23 cellular contexts compared by ENCODE assay signal in the genomic region with DNA sequence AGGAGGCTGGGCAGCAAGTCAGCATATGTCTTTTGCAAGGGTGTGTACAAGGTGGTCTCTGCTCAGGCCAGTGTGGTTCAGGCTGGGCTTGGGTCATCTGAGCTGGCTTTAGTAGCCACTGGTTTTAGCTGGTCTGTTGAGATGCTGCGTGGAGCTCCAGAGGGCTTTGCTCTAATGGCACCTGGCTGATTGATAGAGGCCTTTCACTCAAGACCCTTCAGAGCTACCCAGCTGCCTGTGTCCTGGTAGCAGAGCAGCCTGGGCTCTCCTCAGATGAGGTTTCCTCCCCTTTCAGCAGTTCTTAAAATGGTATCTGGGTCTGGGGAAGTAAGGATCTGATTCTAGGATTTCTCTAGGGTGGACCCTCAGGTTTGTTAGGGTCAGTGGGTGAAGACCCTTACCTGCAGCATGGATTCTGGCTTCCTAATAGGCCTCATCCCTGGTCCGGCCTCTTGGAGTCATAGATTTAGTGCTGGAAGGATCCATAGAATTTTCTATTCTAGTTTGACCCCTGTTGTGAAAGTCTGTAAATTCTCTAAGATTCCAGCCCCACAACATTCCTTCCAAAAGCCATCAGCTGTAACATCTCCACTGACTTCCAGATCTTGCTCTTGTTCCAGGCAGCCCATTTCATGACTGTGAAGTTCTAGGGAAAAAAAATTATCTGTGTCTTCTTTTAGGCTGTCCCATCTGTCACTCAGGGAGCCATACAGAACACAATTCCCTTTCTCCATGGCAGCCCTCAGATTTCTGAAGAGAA.
DNase-seq lines count a peak whose midpoint lies in the region; ATAC-seq and TF ChIP-seq lines count a peak whose summit lies in the region.
"Had no signal": no experiment of that assay in that cellular context is flagged by ENCODE, and none has a peak within 500 bp of the region (broad histone marks: within the 10 kb centered on the region; RNA-seq: fewer than 3 reads in every experiment).

No MANE protein-coding gene starts in this region.

- no peak overlapping the region for H3K4me3 Mint-ChIP-seq in endodermal cell
- H3K4me3 Mint-ChIP-seq: CD14-positive monocyte; CD4-positive, alpha-beta memory T cell; CD4-positive, CD25-positive, alpha-beta regulatory T cell; CD8-positive, alpha-beta memory T cell had no signal

- H3K9me3 Mint-ChIP-seq in endodermal cell, result no peaks in the 10 kb centered on the region

- H3K27ac ChIP-seq in esophagus muscularis mucosa (replicated peaks in 1 of 4), result no peak overlapping the region
- H3K27ac ChIP-seq in trophoblast cell (ENCODE audit: low read depth, low read length), result no peak overlapping the region
- H3K27ac ChIP-seq in aorta (ENCODE audit: low read depth in 1 of 2, low read length in 2 of 2), result no peak overlapping the region
- H3K27ac ChIP-seq in endodermal cell (ENCODE audit: low read depth, low read length), result no peak overlapping the region
- H3K27ac ChIP-seq: BLaER1 had no signal

- H3K4me3 ChIP-seq in esophagus muscularis mucosa (no peak overlapping the region), trophoblast cell (ENCODE audit: low read depth, low read length) (no peak overlapping the region), aorta (ENCODE audit: low read length in 2 of 2) (no peak overlapping the region), endodermal cell (ENCODE audit: low read length) (no peak overlapping the region)
- H3K4me3 ChIP-seq: BLaER1, GM12878 had no signal

- peaks cover 15% of the 10 kb centered on the region for H3K27me3 Mint-ChIP-seq in endodermal cell (ENCODE audit: insufficient read depth)
- H3K27me3 Mint-ChIP-seq: CD4-positive, alpha-beta memory T cell had no signal

- no peak overlapping the region for H3K9ac ChIP-seq in trophoblast cell (ENCODE audit: low read length)
- no peak overlapping the region for H3K9ac ChIP-seq in endodermal cell (ENCODE audit: extremely low read depth, low read length, poor library complexity, severe bottlenecking)
- H3K9ac ChIP-seq: BLaER1 had no signal

- no peak overlapping the region for H4K8ac ChIP-seq in trophoblast cell (ENCODE audit: low read depth, low read length)

- H3K4me1 ChIP-seq in esophagus muscularis mucosa (peaks cover 0 to 16% (median 15%) of the 10 kb centered on the region in 4 donors), trophoblast cell (ENCODE audit: control insufficient read depth in 1 of 2, insufficient read depth in 2 of 2, low read length in 2 of 2) (peaks cover 7 to 11% of the 10 kb centered on the region in 2 experiments), aorta (ENCODE audit: control insufficient read depth in 1 of 2, insufficient read depth in 2 of 2, low read length in 2 of 2) (no peaks in the 10 kb centered on the region), endodermal cell (ENCODE audit: control insufficient read depth, insufficient read depth, low read length) (no peaks in the 10 kb centered on the region)
- H3K4me1 ChIP-seq: BE2C, BLaER1 had no signal

- H2BK120ac ChIP-seq in trophoblast cell (ENCODE audit: insufficient read depth, low read length, poor library complexity), result peak overlapping the region; percentile 74

- no peak overlapping the region for H3K27ac Mint-ChIP-seq in endodermal cell
- H3K27ac Mint-ChIP-seq: CD4-positive, alpha-beta memory T cell; CD4-positive, CD25-positive, alpha-beta regulatory T cell; CD8-positive, alpha-beta memory T cell had no signal

- no peak for TF ChIP-seq CTCF in esophagus muscularis mucosa (IDR thresholded peaks at IDR 0.05)
- TF ChIP-seq CTCF in endodermal cell (conservative IDR thresholded peaks at IDR 0.05), result no peak

- no peaks in the 10 kb centered on the region for H3K9me3 ChIP-seq in esophagus muscularis mucosa
- peaks cover 2% of the 10 kb centered on the region for H3K9me3 ChIP-seq in trophoblast cell (ENCODE audit: insufficient read depth, low read depth, low read length)
- no peaks in the 10 kb centered on the region for H3K9me3 ChIP-seq in aorta (ENCODE audit: control insufficient read depth, low read length)
- no peaks in the 10 kb centered on the region for H3K9me3 ChIP-seq in endodermal cell (ENCODE audit: control insufficient read depth, low read length)
- H3K9me3 ChIP-seq: BE2C, BLaER1 had no signal

- TF ChIP-seq POLR2A in esophagus muscularis mucosa (IDR thresholded peaks at IDR 0.05; ENCODE audit: low read depth), result no peak

- WGBS in esophagus muscularis mucosa, result 86% methylated on average over 1 of the region's 2 CpGs
- no CpG with 5 or more reads among the region's 2 CpGs for whole genome bisulfite sequencing in trophoblast cell (ENCODE audit: extremely low coverage, insufficient coverage, insufficient read length)
- WGBS in aorta, 2 donors, result 67 to 71% methylated on average over 2 of the region's 2 CpGs
- 0 to 46% methylated on average over 1 to 2 of the region's 2 CpGs for WGBS in endodermal cell (ENCODE audit: insufficient coverage in 1 of 2, insufficient read length in 1 of 2), 2 experiments

- no peak overlapping the region for H2AK5ac ChIP-seq in trophoblast cell (ENCODE audit: low read length)

- H3K79me2 ChIP-seq in trophoblast cell (ENCODE audit: control insufficient read depth, insufficient read depth, low read length, poor library complexity), result peaks cover 2% of the 10 kb centered on the region

- H3K27me3 ChIP-seq in esophagus muscularis mucosa, result no peaks in the 10 kb centered on the region
- no peaks in the 10 kb centered on the region for H3K27me3 ChIP-seq in trophoblast cell (ENCODE audit: insufficient read depth, low read length)
- no peaks in the 10 kb centered on the region for H3K27me3 ChIP-seq in aorta (ENCODE audit: control insufficient read depth in 1 of 2, insufficient read depth in 2 of 2, low read length in 1 of 2)
- H3K27me3 ChIP-seq in endodermal cell (ENCODE audit: control insufficient read depth, insufficient read depth, low read length, poor library complexity, severe bottlenecking), result no peaks in the 10 kb centered on the region
- H3K27me3 ChIP-seq: BE2C, BLaER1 had no signal

- H3K36me3 Mint-ChIP-seq in endodermal cell (ENCODE audit: low read depth), result no peaks in the 10 kb centered on the region
- H3K36me3 Mint-ChIP-seq: CD14-positive monocyte; CD4-positive, alpha-beta memory T cell; CD4-positive, CD25-positive, alpha-beta regulatory T cell; CD8-positive, alpha-beta memory T cell had no signal

- H3K4me1 Mint-ChIP-seq in endodermal cell, result no peaks in the 10 kb centered on the region
- H3K4me1 Mint-ChIP-seq: CD14-positive monocyte; CD4-positive, alpha-beta memory T cell; CD8-positive, alpha-beta memory T cell had no signal

- no peak overlapping the region for H3K4ac ChIP-seq in trophoblast cell (ENCODE audit: low read depth, low read length)

- no peak overlapping the region for H2AFZ ChIP-seq in trophoblast cell (ENCODE audit: insufficient read depth, low read length, poor library complexity)

- H3K79me1 ChIP-seq in trophoblast cell (ENCODE audit: low read length), result peaks cover 9% of the 10 kb centered on the region

- no peak overlapping the region for H3K18ac ChIP-seq in trophoblast cell (ENCODE audit: low read length)

- H3K4me2 ChIP-seq in trophoblast cell (ENCODE audit: low read length), result no peak overlapping the region
- H3K4me2 ChIP-seq: BLaER1 had no signal

- H3K36me3 ChIP-seq in esophagus muscularis mucosa, result no peaks in the 10 kb centered on the region
- H3K36me3 ChIP-seq in trophoblast cell (ENCODE audit: control insufficient read depth in 1 of 2, insufficient read depth in 2 of 2, low read length in 2 of 2), result no peaks in the 10 kb centered on the region
- no peaks in the 10 kb centered on the region for H3K36me3 ChIP-seq in aorta (ENCODE audit: control insufficient read depth in 1 of 2, insufficient read depth in 2 of 2, low read length in 1 of 2)
- H3K36me3 ChIP-seq in endodermal cell (ENCODE audit: control insufficient read depth, insufficient read depth, low read length), result no peaks in the 10 kb centered on the region
- H3K36me3 ChIP-seq: BE2C, BLaER1 had no signal

- H3K23ac ChIP-seq in trophoblast cell (ENCODE audit: low read length), result no peak overlapping the region

- no peak overlapping the region for H4K12ac ChIP-seq in trophoblast cell (ENCODE audit: low read depth, low read length)

- intact Hi-C loops in esophagus muscularis mucosa (cut with DNase I) (no loop called here), aorta (cut with DNase I) (no loop called here)

- ATAC-seq in aorta (ENCODE audit: low FRiP score), result peak; percentile 34
- ATAC-seq: GM12878 had no signal

- no peak for TF ChIP-seq EP300 in esophagus muscularis mucosa (IDR thresholded peaks at IDR 0.05)

- H3K14ac ChIP-seq in trophoblast cell (ENCODE audit: low read length), result no peak overlapping the region

- peak overlapping the region; percentile 20 for H2BK12ac ChIP-seq in trophoblast cell (ENCODE audit: low read length)

- DNase-seq in esophagus muscularis mucosa (ENCODE audit: extremely low spot score), result peak; percentile 90
- DNase-seq in trophoblast cell, result peak; percentile 57 to 90
- DNase-seq in aorta, result no peak
- no peak for DNase-seq in endodermal cell
- DNase-seq in SW480 (ENCODE audit: low spot score), result no peak
- DNase-seq: 8988T; ACHN; BE2C; C1 segment of cervical spinal cord; CD4-positive, alpha-beta memory T cell; CD4-positive, CD25-positive, alpha-beta regulatory T cell; CD8-positive, alpha-beta memory T cell; COR-L47; DMS 273 treated with DMSO at 0.1 percent for 48 hours; DMS153; DMS53; DMS79; DND-41; EL; GDM1 had no signal

- no peak overlapping the region for H4K91ac ChIP-seq in trophoblast cell (ENCODE audit: low read depth, low read length)

- no peak overlapping the region for H2BK5ac ChIP-seq in trophoblast cell (ENCODE audit: low read depth, low read length, poor library complexity)

Comparison
In these comparisons a context has a peak if more than half of its experiments do, and no peak if none do; other contexts are left out.
1. DNase-seq: peak in esophagus muscularis mucosa (single experiment) and trophoblast cell (2 of 2); none in aorta (0 of 2), endodermal cell (single experiment) and SW480 (single experiment).